In the genomic region with DNA sequence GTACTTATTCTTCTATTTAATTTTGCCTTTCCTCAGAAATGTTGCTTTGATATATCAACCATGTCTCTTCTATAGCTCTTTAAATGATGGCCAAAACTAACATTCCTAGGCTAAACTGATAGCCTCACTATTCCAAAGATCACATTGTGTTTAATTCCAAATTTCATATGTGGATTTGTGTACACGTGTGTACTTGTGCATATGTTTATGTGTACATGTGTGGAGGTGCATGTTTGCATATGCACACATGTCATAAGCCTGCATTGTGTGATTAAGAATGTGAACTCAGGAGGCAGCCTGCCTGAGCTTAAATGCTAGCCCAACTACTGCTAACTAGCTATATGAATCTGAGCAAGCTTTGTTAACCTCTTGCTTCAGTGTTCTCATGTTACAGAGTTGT, we compare ENCODE assay signal across 21 cellular contexts.
"Had no signal": no experiment of that assay in that cellular context is flagged by ENCODE, and none has a peak within 500 bp of the region (broad histone marks: within the 10 kb centered on the region; RNA-seq: fewer than 3 reads in every experiment).

No MANE protein-coding gene starts in this region.

- H3K4me3 ChIP-seq: coronary artery, dorsolateral prefrontal cortex, esophagus muscularis mucosa, gastroesophageal sphincter, heart left ventricle, left lung, lower lobe of right lung, mucosa of descending colon had no signal

- FAIRE-seq: colon, endothelial cell of umbilical vein, frontal cortex had no signal

- H3K27me3 ChIP-seq: esophagus muscularis mucosa, foreskin keratinocyte, gastroesophageal sphincter, heart left ventricle, left lung had no signal

- ATAC-seq: foreskin keratinocyte, gastroesophageal sphincter, heart left ventricle, left cardiac atrium, left lung, left ventricle myocardium superior, lower lobe of right lung, mucosa of descending colon had no signal

- H3K9me3 ChIP-seq: esophagus muscularis mucosa, gastroesophageal sphincter, heart left ventricle, left lung, lower lobe of right lung, mucosa of descending colon had no signal

- DNase-seq: dermis blood vessel endothelial cell; dorsolateral prefrontal cortex; effector CD4-positive, alpha-beta T cell; effector memory CD4-positive, alpha-beta T cell; foreskin keratinocyte; heart left ventricle; hippocampal formation; islet precursor cell; left cardiac atrium; left lung; left ventricle myocardium superior; lower lobe of right lung; mesenchymal stem cell; mucosa of descending colon; naive B cell had no signal

- H3K27ac ChIP-seq: coronary artery, dorsolateral prefrontal cortex, esophagus muscularis mucosa, foreskin keratinocyte, gastroesophageal sphincter, heart left ventricle, left lung, lower lobe of right lung had no signal

- H3K4me1 ChIP-seq: foreskin keratinocyte, left lung, lower lobe of right lung had no signal

- H3K36me3 ChIP-seq: esophagus muscularis mucosa, gastroesophageal sphincter, heart left ventricle, left lung, lower lobe of right lung had no signal
